ENCODE assay signal across 10 cellular contexts in the genomic region with DNA sequence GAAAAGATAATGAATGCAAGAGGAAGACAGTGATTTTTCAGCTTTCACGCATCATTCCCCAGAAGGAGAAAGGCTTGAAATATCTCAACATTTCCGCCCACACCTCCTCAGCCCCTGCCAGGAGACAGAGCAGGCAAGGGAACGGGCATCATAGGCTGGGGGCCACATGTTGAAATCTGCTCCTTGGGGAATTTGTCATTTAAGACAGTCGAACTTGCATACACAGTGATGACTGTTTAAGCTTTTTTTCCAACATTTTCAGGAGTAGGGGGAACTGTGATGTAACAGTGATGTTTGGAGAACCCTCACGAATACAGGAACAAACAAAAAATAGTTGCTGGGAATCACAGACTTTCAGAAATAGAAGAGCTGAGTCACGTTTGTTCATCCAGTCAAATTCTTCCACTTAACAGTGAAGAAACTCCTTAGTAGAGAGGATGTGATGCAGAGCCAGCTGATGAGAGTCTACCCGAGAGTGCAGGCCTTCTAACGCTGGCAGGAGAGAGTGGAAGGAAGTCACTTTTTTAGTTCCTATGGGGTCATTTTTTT.
A peak's percentile ranks its signal among the peaks of the same experiment; 100 is the strongest.
DNase-seq lines count a peak whose midpoint lies in the region; ATAC-seq and TF ChIP-seq lines count a peak whose summit lies in the region.
"Had no signal": no experiment of that assay in that cellular context is flagged by ENCODE, and none has a peak within 500 bp of the region (broad histone marks: within the 10 kb centered on the region; RNA-seq: fewer than 3 reads in every experiment).

No MANE protein-coding gene starts in this region.

- TF ChIP-seq CTCF in GM23338 (conservative IDR thresholded peaks at IDR 0.05; ENCODE audit: low read depth in 2 of 2) (no peak), ascending aorta (IDR thresholded peaks at IDR 0.05) (no peak)

- H4K20me1 ChIP-seq in GM23338 (replicated peaks; ENCODE audit: insufficient read depth) = 0 out of 2 replicates have a peak, but pooled peaks cover 3% of the 10 kb centered on the region

- H3K27ac ChIP-seq in GM23338 (ENCODE audit: low read depth) = 0 out of 2 replicates have a peak overlapping the region, but pooled peaks have one; percentile 45
- peak overlapping the region; percentile 36 to 51 for H3K27ac ChIP-seq in ascending aorta
- peak overlapping the region; percentile 72 for H3K27ac ChIP-seq in right cardiac atrium (ENCODE audit: low read length)
- peak overlapping the region; percentile 64 for H3K27ac ChIP-seq in skeletal muscle tissue (ENCODE audit: low read depth, low read length)

- H3K9me3 ChIP-seq in ascending aorta = no peaks in the 10 kb centered on the region
- H3K9me3 ChIP-seq in right cardiac atrium (ENCODE audit: control insufficient read depth, low read length) = no peaks in the 10 kb centered on the region
- H3K9me3 ChIP-seq in skeletal muscle tissue (ENCODE audit: control insufficient read depth in 3 of 3, low read length in 3 of 3) = no peaks in the 10 kb centered on the region

- H3F3A ChIP-seq in GM23338 (replicated peaks; ENCODE audit: low read depth) = no peaks in the 10 kb centered on the region

- H3K9me3 Mint-ChIP-seq in GM23338 = no peaks in the 10 kb centered on the region
- H3K9me3 Mint-ChIP-seq: activated naive CD4-positive, alpha-beta T cell treated with anti-CD3 and anti-CD28 coated beads, Interleukin-2, amount 50 U/mL, for 72 hours had no signal

- H3K4me3 ChIP-seq in GM23338 (no peak overlapping the region), ascending aorta (no peak overlapping the region), right cardiac atrium (ENCODE audit: low read length) (no peak overlapping the region), skeletal muscle tissue (ENCODE audit: low read length in 3 of 3) (no peak overlapping the region)

- no peak overlapping the region for H2AFZ ChIP-seq in GM23338

- no peak for ATAC-seq in GM23338
- peak; percentile 91 to 96 for ATAC-seq in right cardiac atrium

- H3K27me3 ChIP-seq in GM23338 (ENCODE audit: insufficient read depth) (no peaks in the 10 kb centered on the region), ascending aorta (no peaks in the 10 kb centered on the region), right cardiac atrium (ENCODE audit: control insufficient read depth, insufficient read depth) (no peaks in the 10 kb centered on the region), skeletal muscle tissue (ENCODE audit: control insufficient read depth in 3 of 3, insufficient read depth in 3 of 3, low read length in 3 of 3) (no peaks in the 10 kb centered on the region)

- H3K36me3 ChIP-seq in GM23338 (ENCODE audit: insufficient read depth) = peaks cover 17% of the 10 kb centered on the region
- no peaks in the 10 kb centered on the region for H3K36me3 ChIP-seq in ascending aorta
- H3K36me3 ChIP-seq in skeletal muscle tissue (ENCODE audit: control insufficient read depth in 3 of 3, insufficient read depth in 3 of 3, low read length in 3 of 3) = peaks cover 20 to 26% (median 21%) of the 10 kb centered on the region in 3 donors

- peaks cover 38% of the 10 kb centered on the region for H3K4me1 Mint-ChIP-seq in GM23338

- no peaks in the 10 kb centered on the region for H3K79me2 ChIP-seq in GM23338 (replicated peaks; ENCODE audit: insufficient read depth)

- peak overlapping the region; percentile 49 for H3K27ac Mint-ChIP-seq in GM23338
- H3K27ac Mint-ChIP-seq: activated naive CD4-positive, alpha-beta T cell treated with anti-CD3 and anti-CD28 coated beads, Interleukin-2, amount 50 U/mL, for 72 hours had no signal

- 20% methylated on average over 8 of the region's 8 CpGs for WGBS in right cardiac atrium

- no peak overlapping the region for H3K9ac ChIP-seq in skeletal muscle tissue (ENCODE audit: low read depth in 1 of 3, low read length in 3 of 3)

- intact Hi-C loops in ascending aorta (cut with DNase I) = no loop called here
- intact Hi-C loops in right cardiac atrium (cut with DNase I) = no loop called here

- H3K4me3 Mint-ChIP-seq in GM23338 = no peak overlapping the region

- DNase-seq in GM23338 (ENCODE audit: low spot score) (no peak), ascending aorta (ENCODE audit: low spot score in 2 of 2) (peak; percentile 17 to 79), right cardiac atrium (peak in 2 of 3 donors; percentile 60 to 66), hippocampal formation (lab: John Stamatoyannopoulos, UW) (no peak), SKM-1 (lab: John Stamatoyannopoulos, UW; ENCODE audit: unreplicated experiment) (no peak), NCI-H774 (lab: John Stamatoyannopoulos, UW) (no peak)
- no peak for DNase-seq in activated CD8-positive, alpha-beta memory T cell treated with anti-CD3 and anti-CD28 coated beads, Interleukin-2, amount 50 U/mL, for 48 hours
- DNase-seq: NCI-H446 had no signal

- no peaks in the 10 kb centered on the region for H3K9me2 ChIP-seq in GM23338 (ENCODE audit: insufficient read depth)

- no peaks in the 10 kb centered on the region for H3K27me3 Mint-ChIP-seq in GM23338 (ENCODE audit: insufficient read depth, low read depth, poor library complexity)

- H3K4me1 ChIP-seq in GM23338 (ENCODE audit: insufficient read depth) (peaks cover 8% of the 10 kb centered on the region), ascending aorta (peaks cover 0 to 4% of the 10 kb centered on the region in 2 donors), right cardiac atrium (ENCODE audit: control insufficient read depth, insufficient read depth, low read length) (peaks cover 2% of the 10 kb centered on the region), skeletal muscle tissue (ENCODE audit: control insufficient read depth in 3 of 3, insufficient read depth in 3 of 3, low read length in 3 of 3) (peaks cover 0 to 4% (median 0%) of the 10 kb centered on the region in 3 donors)

- no peak overlapping the region for H3K4me2 ChIP-seq in GM23338

- H3K36me3 Mint-ChIP-seq in GM23338 (ENCODE audit: low read depth) = peaks cover 21% of the 10 kb centered on the region; the same call in 2 of the 3 replicates

TF ChIP-seq in GM23338, 12 proteins besides CTCF, POLR2A, EP300 and RAD21:
- TF ChIP-seq, protein P1, sequence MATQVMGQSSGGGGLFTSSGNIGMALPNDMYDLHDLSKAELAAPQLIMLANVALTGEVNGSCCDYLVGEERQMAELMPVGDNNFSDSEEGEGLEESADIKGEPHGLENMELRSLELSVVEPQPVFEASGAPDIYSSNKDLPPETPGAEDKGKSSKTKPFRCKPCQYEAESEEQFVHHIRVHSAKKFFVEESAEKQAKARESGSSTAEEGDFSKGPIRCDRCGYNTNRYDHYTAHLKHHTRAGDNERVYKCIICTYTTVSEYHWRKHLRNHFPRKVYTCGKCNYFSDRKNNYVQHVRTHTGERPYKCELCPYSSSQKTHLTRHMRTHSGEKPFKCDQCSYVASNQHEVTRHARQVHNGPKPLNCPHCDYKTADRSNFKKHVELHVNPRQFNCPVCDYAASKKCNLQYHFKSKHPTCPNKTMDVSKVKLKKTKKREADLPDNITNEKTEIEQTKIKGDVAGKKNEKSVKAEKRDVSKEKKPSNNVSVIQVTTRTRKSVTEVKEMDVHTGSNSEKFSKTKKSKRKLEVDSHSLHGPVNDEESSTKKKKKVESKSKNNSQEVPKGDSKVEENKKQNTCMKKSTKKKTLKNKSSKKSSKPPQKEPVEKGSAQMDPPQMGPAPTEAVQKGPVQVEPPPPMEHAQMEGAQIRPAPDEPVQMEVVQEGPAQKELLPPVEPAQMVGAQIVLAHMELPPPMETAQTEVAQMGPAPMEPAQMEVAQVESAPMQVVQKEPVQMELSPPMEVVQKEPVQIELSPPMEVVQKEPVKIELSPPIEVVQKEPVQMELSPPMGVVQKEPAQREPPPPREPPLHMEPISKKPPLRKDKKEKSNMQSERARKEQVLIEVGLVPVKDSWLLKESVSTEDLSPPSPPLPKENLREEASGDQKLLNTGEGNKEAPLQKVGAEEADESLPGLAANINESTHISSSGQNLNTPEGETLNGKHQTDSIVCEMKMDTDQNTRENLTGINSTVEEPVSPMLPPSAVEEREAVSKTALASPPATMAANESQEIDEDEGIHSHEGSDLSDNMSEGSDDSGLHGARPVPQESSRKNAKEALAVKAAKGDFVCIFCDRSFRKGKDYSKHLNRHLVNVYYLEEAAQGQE (IDR thresholded peaks at IDR 0.05; ENCODE audit: unreplicated experiment) = no peak
- TF ChIP-seq ZNF114 (CRISPR knock-in tag; IDR thresholded peaks at IDR 0.05) (no peak), NANOG (IDR thresholded peaks at IDR 0.05; ENCODE audit: borderline replicate concordance) (no peak), ZNF331 (CRISPR knock-in tag; IDR thresholded peaks at IDR 0.05; ENCODE audit: low read depth) (no peak), POLR2AphosphoS5 (IDR thresholded peaks at IDR 0.05; ENCODE audit: low read depth) (no peak)

Comparison
In these comparisons a context has a peak if more than half of its experiments do, and no peak if none do; other contexts are left out.
1. DNase-seq: peak in ascending aorta (2 of 2) and right cardiac atrium (2 of 3); none in GM23338 (single experiment), activated CD8-positive, alpha-beta memory T cell treated with anti-CD3 and anti-CD28 coated beads, Interleukin-2, amount 50 U/mL, for 48 hours (single experiment), hippocampal formation (0 of 2), SKM-1 (single experiment) and NCI-H774 (single experiment).
2. Peak in every context shown above with its lines, with median percentiles within 50 percentile points of each other: H3K27ac ChIP-seq.